ENCODE assay signal across 15 cellular contexts in genomic region chr20:1775117-1775516, GRCh38.
DNase-seq lines count a peak whose midpoint lies in the region; TF ChIP-seq lines count a peak whose summit lies in the region.
"Had no signal": no experiment of that assay in that cellular context is flagged by ENCODE, and none has a peak within 500 bp of the region (broad histone marks: within the 10 kb centered on the region; RNA-seq: fewer than 3 reads in every experiment).

No MANE protein-coding gene starts in this region.

- no peaks in the 10 kb centered on the region for H3K36me3 ChIP-seq in GM23248 (ENCODE audit: low read depth)

- H3K9me3 ChIP-seq in GM23248 (ENCODE audit: low read depth): no peaks in the 10 kb centered on the region

- no peaks in the 10 kb centered on the region for H3K27me3 ChIP-seq in GM23248 (replicated peaks; ENCODE audit: insufficient read depth)

- no peak overlapping the region for H3K9ac ChIP-seq in GM23248

- no peak for TF ChIP-seq CTCF in AG04449 (IDR thresholded peaks at IDR 0.05; ENCODE audit: insufficient read depth, low read length, missing control alignments)

- H2AFZ ChIP-seq in GM23248: no peak overlapping the region

- no peaks in the 10 kb centered on the region for H3K9me2 ChIP-seq in GM23248 (ENCODE audit: insufficient read depth)

- peaks cover 12% of the 10 kb centered on the region; the same call in 1 of the 2 replicates for H3F3A ChIP-seq in GM23248 (ENCODE audit: insufficient read depth)

- DNase-seq in AG04449 (ENCODE audit: low read depth, low spot score) (peak; percentile 9), GM23248 (peak; percentile 83), astrocyte of the hippocampus (ENCODE audit: low read depth, low spot score) (peak; percentile 53), kidney glomerular epithelial cell (lab: John Stamatoyannopoulos, UW) (peak; percentile 41), NCI-H1436 (lab: John Stamatoyannopoulos, UW) (no peak), C1 segment of cervical spinal cord (lab: John Stamatoyannopoulos, UW) (no peak), NCI-H2227 treated with DMSO at 0.1 percent for 48 hours (lab: John Stamatoyannopoulos, UW) (no peak)
- DNase-seq in stimulated activated CD4-positive, alpha-beta T cell treated with anti-CD3 and anti-CD28 coated beads, Interleukin-4, amount 100 ng/mL, for 4 hours: no peak
- DNase-seq: activated CD8-positive, alpha-beta T cell treated with anti-CD3 and anti-CD28 coated beads for 36 hours; activated T-cell treated with anti-CD3 and anti-CD28 coated beads, Interleukin-2, amount 50 U/mL, for 72 hours; amniotic stem cell; DMS153; naive B cell; NCI-H69; stimulated activated naive CD8-positive, alpha-beta T cell treated with anti-CD3 and anti-CD28 coated beads, Interleukin-15, amount 100 ng/mL, for 72 hours had no signal

- peak overlapping the region; percentile 100 for H3K4me2 ChIP-seq in GM23248 (ENCODE audit: unreplicated experiment)

- H3K79me2 ChIP-seq in GM23248 (ENCODE audit: insufficient read depth): peaks cover 10% of the 10 kb centered on the region

- peaks cover 27% of the 10 kb centered on the region for H3K4me1 ChIP-seq in GM23248 (ENCODE audit: insufficient read depth)

- in situ Hi-C loops in GM23248 (cut with MboI): no loop called here

- no peak overlapping the region for H3K27ac ChIP-seq in GM23248

- WGBS in GM23248 (ENCODE audit: low coverage in 1 of 2, low lambda C conversion rate in 2 of 2, missing lambda C conversion rate in 2 of 2), 2 experiments: 93 to 96% methylated on average over 2 of the region's 2 CpGs

- POLR2A ChIA-PET in AG04449 (lab: Yijun Ruan, JAX): no interaction called here

- CTCF ChIA-PET in AG04449 (lab: Yijun Ruan, JAX): interaction anchor here (0.7 to 4.7 kb wide), 4 partner anchors 11 to 27 kb away, joined by 6 to 62 read pairs (median 36); no protein-coding TSS in a partner anchor

- H4K20me1 ChIP-seq in GM23248 (ENCODE audit: insufficient read depth): no peaks in the 10 kb centered on the region

- H3K4me3 ChIP-seq in AG04449 (ENCODE audit: low read depth, low read length) (no peak overlapping the region; the same call in 1 of the 2 replicates), GM23248 (no peak overlapping the region)

Comparison
In these comparisons a context has a peak if more than half of its experiments do, and no peak if none do; other contexts are left out.
1. DNase-seq: peak in AG04449 (single experiment), GM23248 (single experiment), astrocyte of the hippocampus (single experiment) and kidney glomerular epithelial cell (single experiment); none in stimulated activated CD4-positive, alpha-beta T cell treated with anti-CD3 and anti-CD28 coated beads, Interleukin-4, amount 100 ng/mL, for 4 hours (0 of 2), NCI-H1436 (single experiment), C1 segment of cervical spinal cord (0 of 14) and NCI-H2227 treated with DMSO at 0.1 percent for 48 hours (single experiment).